Comparison of ENCODE assay signal across 8 cellular contexts in the genomic region with DNA sequence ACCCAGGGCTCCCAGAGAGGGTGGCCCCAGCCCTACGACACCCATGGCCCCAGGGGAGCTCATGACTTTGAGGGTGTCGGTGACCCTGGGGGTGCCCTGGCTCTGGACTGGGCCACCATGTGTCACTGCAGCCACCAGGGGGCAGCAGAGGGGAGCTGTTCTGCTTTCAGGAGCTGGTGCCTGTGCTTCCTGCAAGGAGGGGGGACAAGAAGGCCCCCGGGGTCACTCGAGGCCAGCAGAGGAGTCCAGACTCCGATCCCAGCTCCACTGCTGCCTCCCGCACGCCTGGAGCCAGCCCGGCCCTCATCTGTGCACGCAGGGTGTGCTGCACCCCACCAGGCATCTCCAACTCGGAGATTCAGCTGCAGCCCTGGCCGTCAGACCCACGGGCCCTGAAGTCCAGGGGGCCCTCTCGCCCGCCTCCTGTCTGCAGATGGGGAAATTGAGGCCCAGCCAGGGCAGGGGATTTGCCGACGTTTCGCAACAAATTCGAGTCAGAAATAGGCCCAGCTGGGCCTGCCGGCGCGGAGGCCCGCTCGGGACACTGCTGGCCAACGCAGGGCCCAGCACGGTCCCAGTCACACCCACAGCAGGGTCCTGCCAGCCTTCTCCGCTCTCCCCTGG. TPM values are rescaled to one million over a fixed set of nuclear protein-coding genes. Genes with fewer than 3 reads are reported as not detected.
DNase-seq lines count a peak whose midpoint lies in the region; ATAC-seq and TF ChIP-seq lines count a peak whose summit lies in the region.

No MANE protein-coding gene starts in this region.

- H3K4me1 Mint-ChIP-seq in activated T-cell treated with anti-CD3 and anti-CD28 coated beads, Interleukin-2, amount 50 U/mL, for 24 hours (ENCODE audit: low read depth) = peaks cover 18% of the 10 kb centered on the region

- peak; percentile 97 for TF ChIP-seq CTCF in C4-2B (conservative IDR thresholded peaks at IDR 0.05)
- TF ChIP-seq CTCF in PC-3 (conservative IDR thresholded peaks at IDR 0.05; ENCODE audit: low read depth, low read length) = peak; percentile 85

- no peaks in the 10 kb centered on the region for H4K20me1 ChIP-seq in PC-3 (ENCODE audit: low read length)

- H3K36me3 ChIP-seq in PC-3 (ENCODE audit: low read depth, low read length) (no peaks in the 10 kb centered on the region), muscle layer of colon (ENCODE audit: insufficient read depth, low read length) (no peaks in the 10 kb centered on the region)

- DNase-seq in HK-2 (ENCODE audit: unreplicated experiment) (peak; percentile 89), PC-3 (peak; percentile 85), erythroblast (lab: John Stamatoyannopoulos, UW) (peak; percentile 71 to 86)
- peak; percentile 91 for DNase-seq in activated T-cell treated with anti-CD3 and anti-CD28 coated beads, Interleukin-2, amount 50 U/mL, for 24 hours
- DNase-seq in stimulated activated CD8-positive, alpha-beta memory T cell treated with anti-CD3 and anti-CD28 coated beads, Interleukin-4, amount 100 ng/mL, for 24 hours (ENCODE audit: low read depth) = peak; percentile 82

- H3K27me3 ChIP-seq in PC-3 (ENCODE audit: low read length) (no peaks in the 10 kb centered on the region), muscle layer of colon (ENCODE audit: control insufficient read depth in 1 of 2, insufficient read depth in 2 of 2, low read length in 2 of 2) (no peaks in the 10 kb centered on the region)

- peaks cover 17% of the 10 kb centered on the region for H3K79me2 ChIP-seq in PC-3 (ENCODE audit: low read length)

- H2AFZ ChIP-seq in PC-3 (ENCODE audit: low read length) = peak overlapping the region; percentile 71

- ATAC-seq in PC-3 (peak; percentile 63), GM21367 (IDR thresholded peaks at IDR 0.05; ENCODE audit: unreplicated experiment) (no peak)

- H3K27me3 Mint-ChIP-seq in activated T-cell treated with anti-CD3 and anti-CD28 coated beads, Interleukin-2, amount 50 U/mL, for 24 hours = peaks cover 4% of the 10 kb centered on the region

- no peaks in the 10 kb centered on the region for H3K36me3 Mint-ChIP-seq in activated T-cell treated with anti-CD3 and anti-CD28 coated beads, Interleukin-2, amount 50 U/mL, for 24 hours (ENCODE audit: low read depth)

- H3K9me3 ChIP-seq in PC-3 (ENCODE audit: low read length) (no peaks in the 10 kb centered on the region), muscle layer of colon (ENCODE audit: low read length) (peaks cover 7% of the 10 kb centered on the region)

- H3K9me2 ChIP-seq in PC-3 (replicated peaks; ENCODE audit: low read length) = no peaks in the 10 kb centered on the region

- H3K27ac ChIP-seq in C4-2B (peak overlapping the region; percentile 94), PC-3 (ENCODE audit: low read length) (peak overlapping the region; percentile 96), muscle layer of colon (ENCODE audit: low read depth, low read length) (peak overlapping the region; percentile 92)

- intact Hi-C loops in PC-3 (cut with micrococcal nuclease) = loop anchor here (1.0 to 2.0 kb wide), 3 partner anchors 30 to 110 kb away; no protein-coding TSS in a partner anchor

- no peak overlapping the region for H3K4me3 Mint-ChIP-seq in activated T-cell treated with anti-CD3 and anti-CD28 coated beads, Interleukin-2, amount 50 U/mL, for 24 hours

- no peak for TF ChIP-seq POLR2A in erythroblast (IDR thresholded peaks at IDR 0.05; ENCODE audit: low read length)

- H3F3A ChIP-seq in PC-3 (ENCODE audit: low read length, unreplicated experiment) = no peaks in the 10 kb centered on the region

- peak overlapping the region; percentile 86 for H3K4me2 ChIP-seq in PC-3 (ENCODE audit: low read length)

- peak overlapping the region; percentile 17 for H3K27ac Mint-ChIP-seq in activated T-cell treated with anti-CD3 and anti-CD28 coated beads, Interleukin-2, amount 50 U/mL, for 24 hours

- CTCF ChIA-PET in PC-3 (lab: Charles Lee) = interaction anchor here (0.6 to 2.3 kb wide), 8 partner anchors 9 to 262 kb away, joined by 3 to 77 read pairs (median 4); a partner anchor contains a TSS

- POLR2A ChIA-PET in PC-3 (lab: Charles Lee; ENCODE audit: unreplicated experiment) = interaction anchor here (0.5 to 0.8 kb wide), 3 partner anchors 79 to 296 kb away, joined by 4 to 21 read pairs (median 9); no protein-coding TSS in a partner anchor

- peaks cover 50% of the 10 kb centered on the region for H3K4me1 ChIP-seq in PC-3 (ENCODE audit: insufficient read depth, low read length)
- H3K4me1 ChIP-seq in muscle layer of colon (ENCODE audit: insufficient read depth, low read length) = peaks cover 31% of the 10 kb centered on the region

- H3K9ac ChIP-seq in PC-3 (ENCODE audit: low read length) (peak overlapping the region; percentile 86), muscle layer of colon (ENCODE audit: low read length) (peak overlapping the region; percentile 71)

- peak overlapping the region; percentile 56 for H3K4me3 ChIP-seq in PC-3 (ENCODE audit: low read length)
- peak overlapping the region in 1 of 2 donors; percentile 23 for H3K4me3 ChIP-seq in muscle layer of colon (ENCODE audit: low read depth in 1 of 2, low read length in 2 of 2)

- BruUV-seq in PC-3 (replicated peaks; lab: Mats Ljungman, UMichigan) = TSS peak; percentile 42

- peaks cover 10% of the 10 kb centered on the region for H3K9me3 Mint-ChIP-seq in activated T-cell treated with anti-CD3 and anti-CD28 coated beads, Interleukin-2, amount 50 U/mL, for 24 hours

RNA-seq across cellular contexts. Expression of a gene that starts 29.5 kb away (rescaled TPM):
- 42.0 and 73.1 TPM in 2 replicates for total RNA-seq in PC-3 (2014; rRNA removed)
